ENCODE assay signal across 18 cellular contexts in genomic region chr6:63581355-63581998, GRCh38. TPM values are rescaled to one million over a fixed set of nuclear protein-coding genes. Genes with fewer than 3 reads are reported as not detected.
DNase-seq lines count a peak whose midpoint lies in the region; ATAC-seq, FAIRE-seq and TF ChIP-seq lines count a peak whose summit lies in the region.
"Had no signal": no experiment of that assay in that cellular context is flagged by ENCODE, and none has a peak within 500 bp of the region (broad histone marks: within the 10 kb centered on the region; RNA-seq: fewer than 3 reads in every experiment).

No MANE protein-coding gene starts in this region.

- H2AK5ac ChIP-seq in mesenchymal stem cell (ENCODE audit: low read length, severe bottlenecking), result no peak overlapping the region

- no peak overlapping the region for H2BK120ac ChIP-seq in mesenchymal stem cell (ENCODE audit: low read depth, low read length)

- no peak overlapping the region for H3K4ac ChIP-seq in mesenchymal stem cell (ENCODE audit: low read depth in 1 of 2, low read length in 2 of 2)

- no peaks in the 10 kb centered on the region for H3K27me3 Mint-ChIP-seq in neural progenitor cell (ENCODE audit: insufficient read depth, low read depth)
- peaks cover 1% of the 10 kb centered on the region for H3K27me3 Mint-ChIP-seq in activated CD4-positive, alpha-beta T cell treated with anti-CD3 and anti-CD28 coated beads, Interleukin-2, amount 10 ng/mL, durations not matched to agents 24 days and 14 days

- BruUV-seq in K562 (replicated peaks; lab: Mats Ljungman, UMichigan), result no TSS peak

- no peaks in the 10 kb centered on the region for H3K9me3 Mint-ChIP-seq in neural progenitor cell
- no peaks in the 10 kb centered on the region for H3K9me3 Mint-ChIP-seq in activated CD4-positive, alpha-beta T cell treated with anti-CD3 and anti-CD28 coated beads, Interleukin-2, amount 10 ng/mL, durations not matched to agents 24 days and 14 days
- H3K9me3 Mint-ChIP-seq: CD8-positive, alpha-beta memory T cell; H9 had no signal

- H3K9ac ChIP-seq in K562 (ENCODE audit: insufficient read depth in 1 of 2, low read depth in 2 of 2, low read length in 2 of 2), result no peak overlapping the region
- peak overlapping the region; percentile 16 for H3K9ac ChIP-seq in mesenchymal stem cell (ENCODE audit: low read length)
- H3K9ac ChIP-seq in neural progenitor cell, result no peak overlapping the region
- H3K9ac ChIP-seq: BLaER1 had no signal

- no peak overlapping the region for H2AFZ ChIP-seq in K562 (ENCODE audit: low read depth, low read length)
- H2AFZ ChIP-seq in mesenchymal stem cell (ENCODE audit: low read depth, low read length), result no peak overlapping the region
- H2AFZ ChIP-seq in neural progenitor cell (replicated peaks), result no peak overlapping the region

- POLR2A ChIA-PET in A549 (lab: Yijun Ruan, JAX), result no interaction called here
- POLR2A ChIA-PET in K562 (lab: Yijun Ruan, JAX), result no interaction called here

- no peak overlapping the region for H2BK15ac ChIP-seq in mesenchymal stem cell (ENCODE audit: low read depth, poor library complexity, severe bottlenecking)

- no peak overlapping the region for H3K27ac ChIP-seq in A549
- no peak overlapping the region for H3K27ac ChIP-seq in K562 (ENCODE audit: extremely low read depth, low read depth, low read length)
- H3K27ac ChIP-seq in mesenchymal stem cell (ENCODE audit: low read length, poor library complexity, severe bottlenecking), result no peak overlapping the region
- no peak overlapping the region for H3K27ac ChIP-seq in neural progenitor cell
- H3K27ac ChIP-seq: 22Rv1, BLaER1 had no signal

- no peak overlapping the region for H4K91ac ChIP-seq in mesenchymal stem cell (ENCODE audit: low read length)

- 85% methylated on average over 2 of the region's 2 CpGs for WGBS in A549 (ENCODE audit: missing lambda C conversion rate)
- WGBS in K562 (ENCODE audit: insufficient coverage, low coverage, missing lambda C conversion rate), result 97% methylated on average over 2 of the region's 2 CpGs
- WGBS in mesenchymal stem cell, result no CpG with 5 or more reads among the region's 2 CpGs

- no peak for TF ChIP-seq CTCF in A549 (IDR thresholded peaks at IDR 0.05)
- TF ChIP-seq CTCF in K562 (IDR thresholded peaks at IDR 0.05 in 2 of 3, conservative IDR thresholded peaks at IDR 0.05 in 1 of 3; ENCODE audit: insufficient read depth in 2 of 3, low read depth in 1 of 3, low read length in 3 of 3), result no peak
- no peak for TF ChIP-seq CTCF in neural progenitor cell (IDR thresholded peaks at IDR 0.05)

- H3K4me1 Mint-ChIP-seq in neural progenitor cell, result peaks cover under 1% of the 10 kb centered on the region
- H3K4me1 Mint-ChIP-seq in activated CD4-positive, alpha-beta T cell treated with anti-CD3 and anti-CD28 coated beads, Interleukin-2, amount 10 ng/mL, durations not matched to agents 24 days and 14 days, result peaks cover 6% of the 10 kb centered on the region
- H3K4me1 Mint-ChIP-seq: H9 had no signal

- H2BK5ac ChIP-seq in mesenchymal stem cell (ENCODE audit: low read depth, low read length, poor library complexity, severe bottlenecking), result no peak overlapping the region

- no peak overlapping the region for H3K23ac ChIP-seq in mesenchymal stem cell (ENCODE audit: low read length in 2 of 2)

- H3K18ac ChIP-seq in mesenchymal stem cell (ENCODE audit: low read depth in 1 of 2, low read length in 2 of 2), result no peak overlapping the region

- ATAC-seq in A549 (no peak), K562 (no peak), GM18861 (IDR thresholded peaks at IDR 0.05; ENCODE audit: unreplicated experiment) (no peak), HG03280 (IDR thresholded peaks at IDR 0.05; ENCODE audit: unreplicated experiment) (no peak)

- H3K4me2 ChIP-seq in A549 (peak overlapping the region; percentile 78; the same call in 2 of the 3 replicates), K562 (ENCODE audit: insufficient read depth, low read length) (no peak overlapping the region), mesenchymal stem cell (ENCODE audit: low read length, poor library complexity, severe bottlenecking) (no peak overlapping the region), neural progenitor cell (no peak overlapping the region)
- H3K4me2 ChIP-seq: BLaER1 had no signal

- peaks cover 52% of the 10 kb centered on the region for H3F3A ChIP-seq in neural progenitor cell (ENCODE audit: low read depth)

- DNase-seq in A549 (ENCODE audit: low read depth in 1 of 2, low spot score in 1 of 2) (no peak), K562 (ENCODE audit: extremely low read depth in 1 of 4, low spot score in 3 of 4) (no peak), mesenchymal stem cell (no peak), neural progenitor cell (ENCODE audit: low spot score) (no peak)
- no peak for DNase-seq in activated CD4-positive, alpha-beta T cell treated with anti-CD3 and anti-CD28 coated beads, Interleukin-2, amount 10 ng/mL, durations not matched to agents 24 days and 14 days
- DNase-seq: AML-193; CD8-positive, alpha-beta memory T cell; DMS79 treated with DMSO at 0.1 percent for 48 hours; EL; GDM1; GOT3; H9 had no signal

- no peaks in the 10 kb centered on the region for H3K9me1 ChIP-seq in K562 (ENCODE audit: control insufficient read depth, insufficient read depth, low read length)

- no peak overlapping the region for H4K8ac ChIP-seq in mesenchymal stem cell (ENCODE audit: low read length)

- H3K4me3 ChIP-seq in A549 (no peak overlapping the region), K562 (no peak overlapping the region), mesenchymal stem cell (ENCODE audit: insufficient read depth in 1 of 2, low read depth in 1 of 2, low read length in 2 of 2) (no peak overlapping the region), neural progenitor cell (no peak overlapping the region)
- H3K4me3 ChIP-seq: BLaER1 had no signal

- FAIRE-seq in A549 (lab: Jason Lieb, UNC), result no peak
- no peak for FAIRE-seq in K562 (lab: Jason Lieb, UNC)
- FAIRE-seq in islet of Langerhans (lab: Jason Lieb, UNC), result peak; percentile 93
- FAIRE-seq: GM12892 had no signal

- H3K36me3 ChIP-seq in K562 (ENCODE audit: control insufficient read depth, insufficient read depth, low read length), result peaks cover 56% of the 10 kb centered on the region
- H3K36me3 ChIP-seq in mesenchymal stem cell (ENCODE audit: control insufficient read depth in 1 of 2, insufficient read depth in 2 of 2, low read depth in 1 of 2, low read length in 2 of 2), result peaks cover 5 to 78% of the 10 kb centered on the region in 2 experiments
- peaks cover 49% of the 10 kb centered on the region for H3K36me3 ChIP-seq in neural progenitor cell

- no peak overlapping the region for H3K14ac ChIP-seq in mesenchymal stem cell (ENCODE audit: low read length in 2 of 2)

- intact Hi-C loops in K562 (cut with micrococcal nuclease), result no loop called here
- intact Hi-C loops in activated CD4-positive, alpha-beta T cell treated with anti-CD3 and anti-CD28 coated beads, Interleukin-2, amount 10 ng/mL, durations not matched to agents 24 days and 14 days (cut with micrococcal nuclease), result no loop called here

- no peaks in the 10 kb centered on the region for H4K20me1 ChIP-seq in K562 (replicated peaks; ENCODE audit: control insufficient read depth, insufficient read depth, low read length)
- peaks cover 37% of the 10 kb centered on the region for H4K20me1 ChIP-seq in neural progenitor cell (ENCODE audit: low read depth)

- TF ChIP-seq EP300 in A549 (IDR thresholded peaks at IDR 0.05) (no peak), K562 (IDR thresholded peaks at IDR 0.05; ENCODE audit: low read length) (no peak)

- no peak overlapping the region for H3K27ac Mint-ChIP-seq in neural progenitor cell
- no peak overlapping the region for H3K27ac Mint-ChIP-seq in activated CD4-positive, alpha-beta T cell treated with anti-CD3 and anti-CD28 coated beads, Interleukin-2, amount 10 ng/mL, durations not matched to agents 24 days and 14 days
- H3K27ac Mint-ChIP-seq: CD8-positive, alpha-beta memory T cell had no signal

- in situ Hi-C loops in K562 (cut with MboI), result no loop called here

- CTCF ChIA-PET in A549 (lab: Yijun Ruan, JAX) (interaction anchor here (0.7 kb wide), 1 partner anchor 319 kb away, joined by 3 read pairs; no protein-coding TSS in a partner anchor), K562 (lab: Yijun Ruan, JAX; ENCODE audit: low intra/inter-chr PET ratio) (no interaction called here)

- H3K36me3 Mint-ChIP-seq in neural progenitor cell, result peaks cover 28% of the 10 kb centered on the region
- peaks cover 45% of the 10 kb centered on the region for H3K36me3 Mint-ChIP-seq in activated CD4-positive, alpha-beta T cell treated with anti-CD3 and anti-CD28 coated beads, Interleukin-2, amount 10 ng/mL, durations not matched to agents 24 days and 14 days (ENCODE audit: low read depth)

- TF ChIP-seq POLR2A in A549 (IDR thresholded peaks at IDR 0.05; ENCODE audit: low read length) (no peak), K562 (conservative IDR thresholded peaks at IDR 0.05) (no peak)

- no peak for TF ChIP-seq RAD21 in A549 (conservative IDR thresholded peaks at IDR 0.05 in 1 of 2, IDR thresholded peaks at IDR 0.05 in 1 of 2)
- no peak for TF ChIP-seq RAD21 in K562 (CRISPR knock-in tag; conservative IDR thresholded peaks at IDR 0.05 in 1 of 2, IDR thresholded peaks at IDR 0.05 in 1 of 2)

- H3K9me3 ChIP-seq in A549, result no peaks in the 10 kb centered on the region
- H3K9me3 ChIP-seq in K562 (replicated peaks; ENCODE audit: control insufficient read depth, insufficient read depth, low read depth, low read length), result no peaks in the 10 kb centered on the region
- no peaks in the 10 kb centered on the region for H3K9me3 ChIP-seq in mesenchymal stem cell (ENCODE audit: control insufficient read depth, low read length)
- H3K9me3 ChIP-seq in neural progenitor cell (ENCODE audit: low read depth), result no peaks in the 10 kb centered on the region
- H3K9me3 ChIP-seq: BLaER1 had no signal

- H3K4me1 ChIP-seq in A549 (peaks cover 66% of the 10 kb centered on the region), K562 (replicated peaks in 1 of 2; ENCODE audit: control insufficient read depth in 2 of 2, insufficient read depth in 2 of 2, low read length in 2 of 2) (no peaks in the 10 kb centered on the region), mesenchymal stem cell (ENCODE audit: control insufficient read depth, insufficient read depth, low read depth, low read length) (peaks cover 2% of the 10 kb centered on the region), neural progenitor cell (no peaks in the 10 kb centered on the region)
- H3K4me1 ChIP-seq: BLaER1 had no signal

- H3K4me3 Mint-ChIP-seq in neural progenitor cell, result no peak overlapping the region
- H3K4me3 Mint-ChIP-seq in activated CD4-positive, alpha-beta T cell treated with anti-CD3 and anti-CD28 coated beads, Interleukin-2, amount 10 ng/mL, durations not matched to agents 24 days and 14 days, result no peak overlapping the region
- H3K4me3 Mint-ChIP-seq: CD8-positive, alpha-beta memory T cell; H9 had no signal

- H3K79me2 ChIP-seq in K562 (ENCODE audit: control insufficient read depth, insufficient read depth, low read length) (peaks cover 11% of the 10 kb centered on the region), neural progenitor cell (ENCODE audit: low read depth) (peaks cover 35% of the 10 kb centered on the region)

- no peak overlapping the region for H2BK12ac ChIP-seq in mesenchymal stem cell (ENCODE audit: low read length in 2 of 2)

- H3K79me1 ChIP-seq in mesenchymal stem cell (replicated peaks; ENCODE audit: low read length, poor library complexity, severe bottlenecking), result peaks cover 4% of the 10 kb centered on the region

- H3K27me3 ChIP-seq in K562 (ENCODE audit: control insufficient read depth in 2 of 2, insufficient read depth in 2 of 2, low read length in 2 of 2) (no peaks in the 10 kb centered on the region), mesenchymal stem cell (ENCODE audit: control insufficient read depth in 1 of 2, insufficient read depth in 1 of 2, low read length in 2 of 2) (no peaks in the 10 kb centered on the region), neural progenitor cell (no peaks in the 10 kb centered on the region)
- H3K27me3 ChIP-seq: BLaER1 had no signal

RNA-seq across cellular contexts. Expression of gene PTP4A1, which starts 9.2 kb away (rescaled TPM):
- 220 and 333 TPM in 2 replicates for polyA plus RNA-seq in A549 (2011; rRNA removed)
- 29.5 and 36.6 TPM in 2 replicates for polyA plus RNA-seq in A549 (2012; cell fraction: cytosol; rRNA removed)
- polyA plus RNA-seq in A549 (2012; cell fraction: nucleus; rRNA removed), result 3.5 and 15.9 TPM in 2 replicates
- polyA plus RNA-seq in A549 (2017; fragmentation: RNase III; extraction: RNeasy Plus Mini Kit Qiagen cat#74134 plus additional on column Dnase treatment), result 152 to 179 TPM (median 166 TPM) in 3 replicates
- 95.2 and 105 TPM in 2 replicates for polyA minus RNA-seq in A549 (2011; rRNA and poly(A)+ RNA removed)
- 10.0 and 28.1 TPM in 2 replicates for total RNA-seq in K562 (2011; cell fraction: chromatin; rRNA removed; ENCODE audit: low replicate concordance)
- total RNA-seq in K562 (2011; cell fraction: nucleolus; rRNA removed), result 10.7 and 10.8 TPM in 2 replicates
- total RNA-seq in K562 (2011; cell fraction: nucleoplasm; rRNA removed), result 15.0 and 29.0 TPM in 2 replicates
- total RNA-seq in K562 (2014; rRNA removed), result 13.1 and 14.6 TPM in 2 replicates
- 10.0 and 12.7 TPM in 2 replicates for total RNA-seq in K562 (2014; rRNA removed; fragmentation: Illumina TruSeq; extraction: Trizol)
- total RNA-seq in K562 (2015; rRNA removed; fragmentation: Illumina TruSeq; extraction: Trizol), result 9.7 and 10.3 TPM in 2 replicates
- 60.9 and 62.7 TPM in 2 replicates for total RNA-seq in K562 (2021)
- 17.1 and 17.9 TPM in 2 replicates for polyA plus RNA-seq in K562 (2011; rRNA removed)
- 1.9 and 10.8 TPM in 2 replicates for polyA plus RNA-seq in K562 (2011; cell fraction: cytosol; rRNA removed)
- polyA plus RNA-seq in K562 (2011; cell fraction: nucleus; rRNA removed), result 6.9 and 10.5 TPM in 2 replicates
- polyA plus RNA-seq in K562 (2012), result 41.6 and 51.3 TPM in 2 replicates
- 57.0 and 67.5 TPM in 2 replicates for polyA plus RNA-seq in K562 (2014; fragmentation: Illumina TruSeq; extraction: Trizol)
- polyA plus RNA-seq in K562 (2014; fragmentation: Nextera tagmentation; extraction: Ambion mirVana), result 10 to 100 TPM in 1 of 2 experiments, 1 to 10 TPM in 1; 3.7 to 13.6 TPM
- 12.4 and 12.9 TPM in 2 replicates for polyA plus RNA-seq in K562 (2014; rRNA removed)
- polyA minus RNA-seq in K562 (2011; rRNA and poly(A)+ RNA removed), result 23.4 and 25.8 TPM in 2 replicates
- polyA minus RNA-seq in K562 (2011; cell fraction: cytosol; rRNA and poly(A)+ RNA removed), result 24.8 and 25.0 TPM in 2 replicates
- 16.0 and 19.1 TPM in 2 replicates for polyA minus RNA-seq in K562 (2011; cell fraction: nucleus; rRNA and poly(A)+ RNA removed)
- 80.4 TPM for polyA plus RNA-seq in mesenchymal stem cell (2013, experiment 1 of 2)
- polyA plus RNA-seq in mesenchymal stem cell (2013, experiment 2 of 2), result 82.9 TPM
- 13.8 and 31.3 TPM in 2 replicates for total RNA-seq in neural progenitor cell (ENCODE audit: low replicate concordance)
- total RNA-seq in activated CD4-positive, alpha-beta T cell treated with anti-CD3 and anti-CD28 coated beads, Interleukin-2, amount 10 ng/mL, durations not matched to agents 24 days and 14 days, result 71.3 and 71.9 TPM in 2 replicates

RNA-seq across cellular contexts. Expression of gene PHF3, which starts 54.1 kb away (rescaled TPM):
- 19.5 and 28.4 TPM in 2 replicates for polyA plus RNA-seq in A549 (2011; rRNA removed)
- polyA plus RNA-seq in A549 (2012; cell fraction: cytosol; rRNA removed), result 2.7 and 2.8 TPM in 2 replicates
- polyA plus RNA-seq in A549 (2012; cell fraction: nucleus; rRNA removed), result 2.7 and 2.8 TPM in 2 replicates
- 13.1 to 13.9 TPM (median 13.7 TPM) in 3 replicates for polyA plus RNA-seq in A549 (2017; fragmentation: RNase III; extraction: RNeasy Plus Mini Kit Qiagen cat#74134 plus additional on column Dnase treatment)
- 18.1 and 18.2 TPM in 2 replicates for polyA minus RNA-seq in A549 (2011; rRNA and poly(A)+ RNA removed)
- 21.5 and 99.1 TPM in 2 replicates for total RNA-seq in K562 (2011; cell fraction: chromatin; rRNA removed; ENCODE audit: low replicate concordance)
- total RNA-seq in K562 (2011; cell fraction: nucleolus; rRNA removed), result 30.0 and 37.5 TPM in 2 replicates
- total RNA-seq in K562 (2011; cell fraction: nucleoplasm; rRNA removed), result 61.8 and 108 TPM in 2 replicates
- 37.4 and 44.0 TPM in 2 replicates for total RNA-seq in K562 (2014; rRNA removed)
- total RNA-seq in K562 (2014; rRNA removed; fragmentation: Illumina TruSeq; extraction: Trizol), result 49.3 and 58.9 TPM in 2 replicates
- 49.8 and 51.2 TPM in 2 replicates for total RNA-seq in K562 (2015; rRNA removed; fragmentation: Illumina TruSeq; extraction: Trizol)
- total RNA-seq in K562 (2021), result 32.8 and 35.6 TPM in 2 replicates
- 21.8 and 28.5 TPM in 2 replicates for polyA plus RNA-seq in K562 (2011; rRNA removed)
- 5.0 and 8.2 TPM in 2 replicates for polyA plus RNA-seq in K562 (2011; cell fraction: cytosol; rRNA removed)
- 23.1 and 24.4 TPM in 2 replicates for polyA plus RNA-seq in K562 (2011; cell fraction: nucleus; rRNA removed)
- polyA plus RNA-seq in K562 (2012), result 18.3 and 19.4 TPM in 2 replicates
- 27.1 and 30.9 TPM in 2 replicates for polyA plus RNA-seq in K562 (2014; fragmentation: Illumina TruSeq; extraction: Trizol)
- 1 to 10 TPM; 8.1 to 8.6 TPM for polyA plus RNA-seq in K562 (2014; fragmentation: Nextera tagmentation; extraction: Ambion mirVana)
- polyA plus RNA-seq in K562 (2014; rRNA removed), result 16.7 and 21.6 TPM in 2 replicates
- polyA minus RNA-seq in K562 (2011; rRNA and poly(A)+ RNA removed), result 73.5 and 98.2 TPM in 2 replicates
- 28.0 and 30.5 TPM in 2 replicates for polyA minus RNA-seq in K562 (2011; cell fraction: cytosol; rRNA and poly(A)+ RNA removed)
- polyA minus RNA-seq in K562 (2011; cell fraction: nucleus; rRNA and poly(A)+ RNA removed), result 45.8 and 84.0 TPM in 2 replicates
- 24.0 TPM for polyA plus RNA-seq in mesenchymal stem cell (2013, experiment 1 of 2)
- 23.4 TPM for polyA plus RNA-seq in mesenchymal stem cell (2013, experiment 2 of 2)
- 72.4 and 100 TPM in 2 replicates for total RNA-seq in neural progenitor cell (ENCODE audit: low replicate concordance)
- 39.1 and 39.2 TPM in 2 replicates for total RNA-seq in activated CD4-positive, alpha-beta T cell treated with anti-CD3 and anti-CD28 coated beads, Interleukin-2, amount 10 ng/mL, durations not matched to agents 24 days and 14 days

Comparison
In these comparisons a context has a peak if more than half of its experiments do, and no peak if none do; other contexts are left out.
1. Of the 35 proteins assayed by ChIP-seq in both K562 and A549: peak only in K562: none; only in A549: MAFK; in both: none; in neither: 34.